ENCODE assay signal across 32 cellular contexts in the genomic region with DNA sequence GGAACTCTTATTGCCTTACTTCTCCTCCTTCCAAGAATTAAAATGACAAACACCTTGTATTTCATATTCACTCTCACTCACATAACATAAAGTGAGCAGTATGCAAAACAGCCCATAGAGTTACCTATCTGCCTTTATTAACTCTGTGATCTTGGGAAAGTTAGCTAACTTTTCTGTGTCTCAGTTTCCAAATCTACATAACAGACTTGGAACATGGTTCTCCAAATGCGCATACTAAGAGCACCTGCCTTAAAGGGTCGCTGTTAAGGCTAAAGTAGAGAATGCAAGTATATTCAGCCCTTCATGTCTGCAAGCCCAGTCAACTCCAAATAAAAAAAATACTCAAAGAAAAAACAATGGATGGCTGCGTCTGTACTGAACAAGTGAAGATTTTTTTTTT.
"Had no signal": no experiment of that assay in that cellular context is flagged by ENCODE, and none has a peak within 500 bp of the region (broad histone marks: within the 10 kb centered on the region; RNA-seq: fewer than 3 reads in every experiment).

No MANE protein-coding gene starts in this region.

- FAIRE-seq: astrocyte, TTC549 had no signal

- H3K27me3 ChIP-seq: adrenal gland, body of pancreas, brain microvascular endothelial cell, breast epithelium had no signal

- DNase-seq: activated CD4-positive, alpha-beta memory T cell treated with anti-CD3 and anti-CD28 coated beads, Interleukin-2, amount 10 ng/mL, durations not matched to agents 7 days and 5 days; activated CD4-positive, alpha-beta T cell treated with anti-CD3 and anti-CD28 coated beads for 1 hour; activated CD4-positive, alpha-beta T cell treated with anti-CD3 and anti-CD28 coated beads for 36 hours; activated CD4-positive, alpha-beta T cell treated with anti-CD3 and anti-CD28 coated beads for 48 hours; activated CD4-positive, alpha-beta T cell treated with anti-CD3 and anti-CD28 coated beads, Interleukin-2, amount 10 ng/mL, durations not matched to agents 7 days and 5 days; activated CD4-positive, alpha-beta T cell treated with anti-CD3 and anti-CD28 coated beads, Interleukin-2, amount 50 U/mL, for 48 hours; activated CD4-positive, CD25-positive, alpha-beta regulatory T cell; activated CD8-positive, alpha-beta memory T cell treated with anti-CD3 and anti-CD28 coated beads for 24 hours; activated CD8-positive, alpha-beta memory T cell treated with anti-CD3 and anti-CD28 coated beads, Interleukin-2, amount 10 ng/mL, durations not matched to agents 7 days and 5 days; activated CD8-positive, alpha-beta memory T cell treated with anti-CD3 and anti-CD28 coated beads, Interleukin-2, amount 50 U/mL, for 48 hours; activated CD8-positive, alpha-beta T cell treated with anti-CD3 and anti-CD28 coated beads, Interleukin-2, amount 10 ng/mL, durations not matched to agents 7 days and 5 days; activated effector memory CD4-positive, alpha-beta T cell treated with anti-CD3 and anti-CD28 coated beads, Interleukin-2, amount 50 U/mL, for 16 hours; activated gamma-delta T cell treated with Interleukin-2 at 50 U/mL for 16 hours; activated naive CD4-positive, alpha-beta T cell; activated naive CD4-positive, alpha-beta T cell treated with anti-CD3 and anti-CD28 coated beads for 36 hours; activated naive CD4-positive, alpha-beta T cell treated with anti-CD3 and anti-CD28 coated beads, Interleukin-2, amount 50 U/mL, for 16 hours; activated naive CD8-positive, alpha-beta T cell treated with anti-CD3 and anti-CD28 coated beads for 36 hours; activated T-cell treated with anti-CD3 and anti-CD28 coated beads, Interleukin-2, amount 50 U/mL, for 24 hours; activated T-cell treated with anti-CD3 and anti-CD28 coated beads, Interleukin-2, amount 50 U/mL, for 48 hours; adrenal gland; amniotic stem cell; aorta; body of pancreas; central memory CD4-positive, alpha-beta T cell; T-helper 17 cell; T-helper 9 cell had no signal

- H3K9me3 ChIP-seq: adrenal gland, body of pancreas, breast epithelium had no signal

- H3K4me3 ChIP-seq: adrenal gland, body of pancreas, breast epithelium had no signal

- ATAC-seq: activated CD4-positive, CD25-positive, alpha-beta regulatory T cell treated with anti-CD3 and anti-CD28 coated beads, Interleukin-2, amount 50 U/mL, for 24 hours; activated CD8-positive, alpha-beta memory T cell treated with anti-CD3 and anti-CD28 coated beads, Interleukin-2, amount 10 ng/mL, durations not matched to agents 7 days and 5 days; activated CD8-positive, alpha-beta T cell treated with anti-CD3 and anti-CD28 coated beads, Interleukin-2, amount 10 ng/mL, durations not matched to agents 7 days and 5 days; body of pancreas; T-helper 17 cell had no signal

- H3K27ac ChIP-seq: adrenal gland, body of pancreas, brain microvascular endothelial cell, breast epithelium, VCaP had no signal

- H3K36me3 ChIP-seq: adrenal gland, brain microvascular endothelial cell, breast epithelium had no signal

- H3K4me1 ChIP-seq: adrenal gland, breast epithelium had no signal
